In genomic region chr6:28208180-28208659, GRCh38 we compare ENCODE assay signal across 9 cellular contexts. TPM values are rescaled to one million over a fixed set of nuclear protein-coding genes. Genes with fewer than 3 reads are reported as not detected.
DNase-seq lines count a peak whose midpoint lies in the region; ATAC-seq, FAIRE-seq and TF ChIP-seq lines count a peak whose summit lies in the region.
"Had no signal": no experiment of that assay in that cellular context is flagged by ENCODE, and none has a peak within 500 bp of the region (broad histone marks: within the 10 kb centered on the region; RNA-seq: fewer than 3 reads in every experiment).

No MANE protein-coding gene starts in this region.

- peaks cover 29% of the 10 kb centered on the region for H3K36me3 Mint-ChIP-seq in natural killer cell treated with Interleukin-12 subunit alpha and Interleukin-12 subunit beta and Interleukin-15 and Interleukin-18, amount 100 ng/mL, for 72 hours
- no peaks in the 10 kb centered on the region for H3K36me3 Mint-ChIP-seq in natural killer cell

- SMC1A ChIA-PET in GM12878 (lab: Charles Lee; ENCODE audit: uncharacterized antibody, unreplicated experiment): interaction anchor here (1.0 kb wide), 1 partner anchor 12 kb away, joined by 3 read pairs; no protein-coding TSS in a partner anchor

- H3K27me3 ChIP-seq in GM12878 (replicated peaks in 1 of 2; ENCODE audit: control insufficient read depth in 2 of 2, insufficient read depth in 2 of 2, low read length in 1 of 2): peaks cover 0 to 11% of the 10 kb centered on the region in 2 experiments
- peaks cover 30 to 65% of the 10 kb centered on the region in 2 experiments for H3K27me3 ChIP-seq in mesenchymal stem cell (ENCODE audit: control insufficient read depth in 1 of 2, insufficient read depth in 1 of 2, low read length in 2 of 2)
- peaks cover 23% of the 10 kb centered on the region for H3K27me3 ChIP-seq in ascending aorta

- H2AK5ac ChIP-seq in mesenchymal stem cell (ENCODE audit: low read length, severe bottlenecking): no peak overlapping the region

- no peak overlapping the region for H2BK15ac ChIP-seq in mesenchymal stem cell (ENCODE audit: low read depth, poor library complexity, severe bottlenecking)

- in situ Hi-C loops in GM12878 (cut with MboI): no loop called here

- H3K27ac Mint-ChIP-seq in natural killer cell treated with Interleukin-12 subunit alpha and Interleukin-12 subunit beta and Interleukin-15 and Interleukin-18, amount 100 ng/mL, for 72 hours: no peak overlapping the region
- no peak overlapping the region for H3K27ac Mint-ChIP-seq in natural killer cell

- no peak for TF ChIP-seq POLR2A in GM12878 (IDR thresholded peaks at IDR 0.05; ENCODE audit: low read depth, low read length)

- no peaks in the 10 kb centered on the region for H4K20me1 ChIP-seq in GM12878 (ENCODE audit: control insufficient read depth, insufficient read depth)

- peak overlapping the region; percentile 82 for H3K4me3 Mint-ChIP-seq in natural killer cell treated with Interleukin-12 subunit alpha and Interleukin-12 subunit beta and Interleukin-15 and Interleukin-18, amount 100 ng/mL, for 72 hours
- H3K4me3 Mint-ChIP-seq in natural killer cell: no peak overlapping the region

- H3K9me3 Mint-ChIP-seq in natural killer cell treated with Interleukin-12 subunit alpha and Interleukin-12 subunit beta and Interleukin-15 and Interleukin-18, amount 100 ng/mL, for 72 hours: no peaks in the 10 kb centered on the region
- peaks cover 0 to 6% of the 10 kb centered on the region in 2 donors for H3K9me3 Mint-ChIP-seq in natural killer cell

- no peaks in the 10 kb centered on the region for H3K79me2 ChIP-seq in GM12878 (ENCODE audit: control insufficient read depth, insufficient read depth, low read length)

- H3K18ac ChIP-seq in mesenchymal stem cell (ENCODE audit: low read depth in 1 of 2, low read length in 2 of 2): no peak overlapping the region

- ATAC-seq in natural killer cell treated with Interleukin-12 subunit alpha and Interleukin-12 subunit beta and Interleukin-15 and Interleukin-18, amount 100 ng/mL, for 72 hours: no peak
- ATAC-seq in natural killer cell: no peak
- no peak for ATAC-seq in GM12878

- H3K4me1 Mint-ChIP-seq in natural killer cell treated with Interleukin-12 subunit alpha and Interleukin-12 subunit beta and Interleukin-15 and Interleukin-18, amount 100 ng/mL, for 72 hours (ENCODE audit: low read depth in 2 of 2): peaks cover 25 to 34% of the 10 kb centered on the region in 2 donors
- peaks cover 23 to 28% of the 10 kb centered on the region in 2 donors for H3K4me1 Mint-ChIP-seq in natural killer cell

- no peak overlapping the region for H4K91ac ChIP-seq in mesenchymal stem cell (ENCODE audit: low read length)

- TF ChIP-seq CTCF in natural killer cell (IDR thresholded peaks at IDR 0.05) (no peak), GM12878 (IDR thresholded peaks at IDR 0.05 in 2 of 3, conservative IDR thresholded peaks at IDR 0.05 in 1 of 3; ENCODE audit: control insufficient read depth in 2 of 3, extremely low read depth in 1 of 3, insufficient read depth in 1 of 3, low read depth in 3 of 3, low read length in 3 of 3) (no peak), ascending aorta (IDR thresholded peaks at IDR 0.05) (no peak)

- no peaks in the 10 kb centered on the region for H3K79me1 ChIP-seq in mesenchymal stem cell (replicated peaks; ENCODE audit: low read length, poor library complexity, severe bottlenecking)

- H3K36me3 ChIP-seq in GM12878 (ENCODE audit: control insufficient read depth in 2 of 2, insufficient read depth in 2 of 2, low read length in 1 of 2): no peaks in the 10 kb centered on the region
- H3K36me3 ChIP-seq in mesenchymal stem cell (ENCODE audit: control insufficient read depth in 1 of 2, insufficient read depth in 2 of 2, low read depth in 1 of 2, low read length in 2 of 2): no peaks in the 10 kb centered on the region
- H3K36me3 ChIP-seq in ascending aorta: no peaks in the 10 kb centered on the region

- POLR2A ChIA-PET in GM12878 (lab: Charles Lee): interaction anchor here (0.6 kb wide), 1 partner anchor 196 kb away, joined by 3 read pairs; no protein-coding TSS in a partner anchor

- CTCF ChIA-PET in GM12878 (lab: Yijun Ruan, JAX): interaction anchor here (1.5 kb wide), 1 partner anchor 29 kb away, joined by 3 read pairs; no protein-coding TSS in a partner anchor

- intact Hi-C loops in natural killer cell (cut with micrococcal nuclease): no loop called here
- intact Hi-C loops in GM12878 (cut with micrococcal nuclease; ENCODE audit: unreplicated experiment): no loop called here
- intact Hi-C loops in ascending aorta (cut with DNase I): no loop called here

- H3K4me2 ChIP-seq in GM12878 (ENCODE audit: control insufficient read depth, insufficient read depth): peak overlapping the region; percentile 90
- peak overlapping the region; percentile 92 for H3K4me2 ChIP-seq in mesenchymal stem cell (ENCODE audit: low read length, poor library complexity, severe bottlenecking)

- H3K9ac ChIP-seq in GM12878 (ENCODE audit: control insufficient read depth, insufficient read depth, low read length) (peak overlapping the region; percentile 18; the same call in 1 of the 2 replicates), mesenchymal stem cell (ENCODE audit: low read length) (peak overlapping the region; percentile 66)

- H2AFZ ChIP-seq in GM12878 (ENCODE audit: control insufficient read depth, low read depth, low read length): peak overlapping the region; percentile 81
- no peak overlapping the region for H2AFZ ChIP-seq in mesenchymal stem cell (ENCODE audit: low read depth, low read length)

- H3K4me3 ChIP-seq in GM12878 (peak overlapping the region; percentile 59), mesenchymal stem cell (ENCODE audit: insufficient read depth in 1 of 2, low read depth in 1 of 2, low read length in 2 of 2) (peak overlapping the region in 1 of 2 experiments; percentile 82), ascending aorta (peak overlapping the region in 1 of 2 donors; percentile 52)

- no peak overlapping the region for H2BK5ac ChIP-seq in mesenchymal stem cell (ENCODE audit: low read depth, low read length, poor library complexity, severe bottlenecking)

- H3K27ac ChIP-seq in GM12878 (ENCODE audit: control insufficient read depth, insufficient read depth) (no peak overlapping the region), mesenchymal stem cell (ENCODE audit: low read length, poor library complexity, severe bottlenecking) (no peak overlapping the region), ascending aorta (no peak overlapping the region)

- FAIRE-seq in GM12878 (lab: Jason Lieb, UNC): no peak

- H3K9me3 ChIP-seq in GM12878 (replicated peaks; ENCODE audit: control insufficient read depth, insufficient read depth, low read length): peaks cover 4% of the 10 kb centered on the region; the same call in 2 of the 3 replicates
- H3K9me3 ChIP-seq in mesenchymal stem cell (ENCODE audit: control insufficient read depth, low read length): peaks cover 13% of the 10 kb centered on the region
- peaks cover 0 to 9% of the 10 kb centered on the region in 2 donors for H3K9me3 ChIP-seq in ascending aorta

- H3K27me3 Mint-ChIP-seq in natural killer cell treated with Interleukin-12 subunit alpha and Interleukin-12 subunit beta and Interleukin-15 and Interleukin-18, amount 100 ng/mL, for 72 hours: peaks cover 51 to 83% of the 10 kb centered on the region in 2 donors
- peaks cover 69 to 86% of the 10 kb centered on the region in 2 donors for H3K27me3 Mint-ChIP-seq in natural killer cell (ENCODE audit: low read depth in 2 of 2)

- TF ChIP-seq EP300 in GM12878 (IDR thresholded peaks at IDR 0.05; ENCODE audit: borderline replicate concordance in 1 of 2, control insufficient read depth in 1 of 2, low read depth in 2 of 2, low read length in 2 of 2): no peak

- TF ChIP-seq RAD21 in GM12878 (IDR thresholded peaks at IDR 0.05; ENCODE audit: insufficient read depth, low read depth, low read length): no peak

- H3K4me1 ChIP-seq in GM12878 (ENCODE audit: control insufficient read depth, insufficient read depth, low read length): peaks cover 16% of the 10 kb centered on the region
- H3K4me1 ChIP-seq in mesenchymal stem cell (ENCODE audit: control insufficient read depth, insufficient read depth, low read depth, low read length): peaks cover 6% of the 10 kb centered on the region
- peaks cover 0 to 2% of the 10 kb centered on the region in 2 donors for H3K4me1 ChIP-seq in ascending aorta

- H3K4ac ChIP-seq in mesenchymal stem cell (ENCODE audit: low read depth in 1 of 2, low read length in 2 of 2): no peak overlapping the region

- no peak for DNase-seq in natural killer cell treated with Interleukin-12 subunit alpha and Interleukin-12 subunit beta and Interleukin-15 and Interleukin-18, amount 100 ng/mL, for 72 hours (ENCODE audit: low spot score)
- DNase-seq in natural killer cell (no peak), GM12878 (ENCODE audit: low read depth, low spot score) (no peak), mesenchymal stem cell (peak; percentile 22), activated gamma-delta T cell (lab: John Stamatoyannopoulos, UW) (no peak), ascending aorta (ENCODE audit: low spot score in 2 of 2) (no peak), midbrain (lab: John Stamatoyannopoulos, UW) (no peak), DMS 273 (lab: John Stamatoyannopoulos, UW; ENCODE audit: unreplicated experiment) (no peak)
- DNase-seq: Kasumi-1 had no signal

- no peak overlapping the region for H3K14ac ChIP-seq in mesenchymal stem cell (ENCODE audit: low read length in 2 of 2)

- RAD21 ChIA-PET in GM12878 (lab: Charles Lee; ENCODE audit: unreplicated experiment): no interaction called here

- no peak overlapping the region for H4K8ac ChIP-seq in mesenchymal stem cell (ENCODE audit: low read length)

- 56% methylated on average over 20 of the region's 20 CpGs for WGBS in GM12878 (ENCODE audit: insufficient coverage, insufficient replicate concordance, low lambda C conversion rate, missing lambda C conversion rate)
- WGBS in mesenchymal stem cell: 3% methylated on average over 10 of the region's 20 CpGs

- H2BK120ac ChIP-seq in mesenchymal stem cell (ENCODE audit: low read depth, low read length): no peak overlapping the region

- no peak overlapping the region for H2BK12ac ChIP-seq in mesenchymal stem cell (ENCODE audit: low read length in 2 of 2)

- no TSS peak for BruUV-seq in GM12878 (replicated peaks; lab: Mats Ljungman, UMichigan)

- H3K23ac ChIP-seq in mesenchymal stem cell (ENCODE audit: low read length in 2 of 2): no peak overlapping the region

RNA-seq across cellular contexts. Expression of gene ZSCAN9, which starts 16.9 kb away (rescaled TPM):
- total RNA-seq in natural killer cell treated with Interleukin-12 subunit alpha and Interleukin-12 subunit beta and Interleukin-15 and Interleukin-18, amount 100 ng/mL, for 72 hours: 10 to 100 TPM; 12.6 to 13.1 TPM
- total RNA-seq in natural killer cell (10 to 100 TPM; 17.7 to 20.0 (median 18.7) TPM), GM12878 (2014; rRNA removed) (17.8 and 20.9 TPM in 2 replicates), GM12878 (2014; rRNA removed; fragmentation: Illumina TruSeq; extraction: Trizol) (22.6 and 23.4 TPM in 2 replicates), GM12878 (2021) (16.6 and 17.0 TPM in 2 replicates), ascending aorta (3.7 TPM)
- 57.9 and 64.7 TPM in 2 replicates for total RNA-seq in GM12878 (2013; cell fraction: nucleolus; rRNA removed)
- polyA plus RNA-seq in GM12878 (2011; ENCODE audit: low read depth): 8.5 TPM
- polyA plus RNA-seq in GM12878 (2011; rRNA removed) (28.7 and 29.2 TPM in 2 replicates), GM12878 (2014; fragmentation: Illumina TruSeq; extraction: Trizol) (22.8 and 25.3 TPM in 2 replicates), GM12878 (2014; fragmentation: Nextera tagmentation; extraction: Ambion mirVana) (10 to 100 TPM; 10.2 to 12.4 TPM), GM12878 (2014; rRNA removed) (16.9 and 22.5 TPM in 2 replicates), GM12878 (2016; fragmentation: Nextera tagmentation; extraction: Ambion mirVana) (10 to 100 TPM in 1 of 2 experiments, 1 to 10 TPM in 1; 8.1 to 10.4 TPM)
- polyA plus RNA-seq in GM12878 (2011; cell fraction: cytosol; rRNA removed): 16.7 and 18.9 TPM in 2 replicates
- polyA plus RNA-seq in GM12878 (2011; cell fraction: nucleus; rRNA removed): 26.2 and 30.2 TPM in 2 replicates
- polyA plus RNA-seq in GM12878 (2012): 7.0 and 9.1 TPM in 2 replicates
- polyA minus RNA-seq in GM12878 (2011; rRNA and poly(A)+ RNA removed): 28.9 and 32.7 TPM in 2 replicates
- polyA minus RNA-seq in GM12878 (2011; cell fraction: cytosol; rRNA and poly(A)+ RNA removed): 3.6 and 3.9 TPM in 2 replicates
- polyA minus RNA-seq in GM12878 (2011; cell fraction: nucleus; rRNA and poly(A)+ RNA removed): 27.8 and 40.8 TPM in 2 replicates
- polyA plus RNA-seq in mesenchymal stem cell (2013, experiment 1 of 2): 6.4 TPM
- polyA plus RNA-seq in mesenchymal stem cell (2013, experiment 2 of 2): 6.5 TPM

RNA-seq across cellular contexts. Expression of gene ZKSCAN4, which starts 43.8 kb away (rescaled TPM):
- total RNA-seq in natural killer cell treated with Interleukin-12 subunit alpha and Interleukin-12 subunit beta and Interleukin-15 and Interleukin-18, amount 100 ng/mL, for 72 hours: 1 to 10 TPM; 3.3 to 4.7 TPM
- total RNA-seq in natural killer cell (1 to 10 TPM; 1.6 to 4.2 (median 2.9) TPM), GM12878 (2014; rRNA removed) (4.4 and 5.8 TPM in 2 replicates), GM12878 (2014; rRNA removed; fragmentation: Illumina TruSeq; extraction: Trizol) (5.8 and 6.1 TPM in 2 replicates), GM12878 (2021) (5.8 and 6.4 TPM in 2 replicates), ascending aorta (3.1 TPM)
- 7.5 and 8.4 TPM in 2 replicates for total RNA-seq in GM12878 (2013; cell fraction: nucleolus; rRNA removed)
- 2.7 TPM for polyA plus RNA-seq in GM12878 (2011; ENCODE audit: low read depth)
- polyA plus RNA-seq in GM12878 (2011; rRNA removed) (5.5 and 7.0 TPM in 2 replicates), GM12878 (2014; fragmentation: Illumina TruSeq; extraction: Trizol) (6.5 and 7.4 TPM in 2 replicates), GM12878 (2014; fragmentation: Nextera tagmentation; extraction: Ambion mirVana) (1 to 10 TPM; 3.0 to 3.3 TPM), GM12878 (2014; rRNA removed) (4.3 and 4.8 TPM in 2 replicates), GM12878 (2016; fragmentation: Nextera tagmentation; extraction: Ambion mirVana) (1 to 10 TPM; 4.9 to 5.1 TPM)
- polyA plus RNA-seq in GM12878 (2011; cell fraction: cytosol; rRNA removed): 3.2 and 3.9 TPM in 2 replicates
- polyA plus RNA-seq in GM12878 (2011; cell fraction: nucleus; rRNA removed): 4.3 and 4.9 TPM in 2 replicates
- polyA plus RNA-seq in GM12878 (2012): 3.3 and 5.0 TPM in 2 replicates
- 6.5 and 7.1 TPM in 2 replicates for polyA minus RNA-seq in GM12878 (2011; rRNA and poly(A)+ RNA removed)
- 2.7 and 3.2 TPM in 2 replicates for polyA minus RNA-seq in GM12878 (2011; cell fraction: cytosol; rRNA and poly(A)+ RNA removed)
- polyA minus RNA-seq in GM12878 (2011; cell fraction: nucleus; rRNA and poly(A)+ RNA removed): 3.7 and 4.2 TPM in 2 replicates
- polyA plus RNA-seq in mesenchymal stem cell (2013, experiment 1 of 2): 3.2 TPM
- polyA plus RNA-seq in mesenchymal stem cell (2013, experiment 2 of 2): 3.0 TPM

RNA-seq across cellular contexts. Expression of gene NKAPL, which starts 50.9 kb away (rescaled TPM):
- total RNA-seq in natural killer cell treated with Interleukin-12 subunit alpha and Interleukin-12 subunit beta and Interleukin-15 and Interleukin-18, amount 100 ng/mL, for 72 hours: under 1 TPM in 1 of 2 donors, not detected in 1; 0.45 TPM
- total RNA-seq in natural killer cell: under 1 TPM in 2 of 3 donors, not detected in 1; 0.31 to 0.36 TPM
- total RNA-seq in GM12878 (2013; cell fraction: nucleolus; rRNA removed): 0.29 TPM in 1 of 2 replicates, not detected in the other
- total RNA-seq in GM12878 (2014; rRNA removed): 0.16 and 0.17 TPM in 2 replicates
- total RNA-seq in GM12878 (2014; rRNA removed; fragmentation: Illumina TruSeq; extraction: Trizol): 0.27 and 0.32 TPM in 2 replicates
- total RNA-seq in GM12878 (2021): 0.11 and 0.18 TPM in 2 replicates
- polyA plus RNA-seq in GM12878 (2011; ENCODE audit: low read depth): not detected
- polyA plus RNA-seq in GM12878 (2011; rRNA removed): not detected in 2 replicates
- polyA plus RNA-seq in GM12878 (2011; cell fraction: cytosol; rRNA removed): not detected in 2 replicates
- 0.07 TPM in 1 of 2 replicates, not detected in the other for polyA plus RNA-seq in GM12878 (2011; cell fraction: nucleus; rRNA removed)
- polyA plus RNA-seq in GM12878 (2012): 0.09 and 0.21 TPM in 2 replicates
- 0.15 and 0.29 TPM in 2 replicates for polyA plus RNA-seq in GM12878 (2014; fragmentation: Illumina TruSeq; extraction: Trizol)
- polyA plus RNA-seq in GM12878 (2014; fragmentation: Nextera tagmentation; extraction: Ambion mirVana): under 1 TPM; 0.10 to 0.22 TPM
- 0.27 and 0.31 TPM in 2 replicates for polyA plus RNA-seq in GM12878 (2014; rRNA removed)
- under 1 TPM; 0.19 to 0.48 TPM for polyA plus RNA-seq in GM12878 (2016; fragmentation: Nextera tagmentation; extraction: Ambion mirVana)
- polyA minus RNA-seq in GM12878 (2011; rRNA and poly(A)+ RNA removed): not detected in 2 replicates
- not detected in 2 replicates for polyA minus RNA-seq in GM12878 (2011; cell fraction: cytosol; rRNA and poly(A)+ RNA removed)
- polyA minus RNA-seq in GM12878 (2011; cell fraction: nucleus; rRNA and poly(A)+ RNA removed): not detected in 2 replicates
- not detected for polyA plus RNA-seq in mesenchymal stem cell (2013, experiment 1 of 2)
- polyA plus RNA-seq in mesenchymal stem cell (2013, experiment 2 of 2): not detected
- not detected for total RNA-seq in ascending aorta

RNA-seq across cellular contexts. Expression of gene ZSCAN26, which starts 58.7 kb away (rescaled TPM):
- total RNA-seq in natural killer cell treated with Interleukin-12 subunit alpha and Interleukin-12 subunit beta and Interleukin-15 and Interleukin-18, amount 100 ng/mL, for 72 hours: 1 to 10 TPM; 6.7 to 8.3 TPM
- total RNA-seq in natural killer cell (10 to 100 TPM; 13.7 to 24.4 (median 15.4) TPM), GM12878 (2014; rRNA removed) (4.5 and 8.7 TPM in 2 replicates), GM12878 (2014; rRNA removed; fragmentation: Illumina TruSeq; extraction: Trizol) (7.4 and 7.6 TPM in 2 replicates), GM12878 (2021) (5.4 and 7.4 TPM in 2 replicates), ascending aorta (2.6 TPM)
- total RNA-seq in GM12878 (2013; cell fraction: nucleolus; rRNA removed): 36.7 and 38.1 TPM in 2 replicates
- polyA plus RNA-seq in GM12878 (2011; ENCODE audit: low read depth): 6.4 TPM
- polyA plus RNA-seq in GM12878 (2011; rRNA removed) (13.3 and 14.1 TPM in 2 replicates), GM12878 (2014; fragmentation: Illumina TruSeq; extraction: Trizol) (8.9 and 14.6 TPM in 2 replicates), GM12878 (2014; fragmentation: Nextera tagmentation; extraction: Ambion mirVana) (1 to 10 TPM; 4.6 to 5.4 TPM), GM12878 (2014; rRNA removed) (5.6 and 6.9 TPM in 2 replicates), GM12878 (2016; fragmentation: Nextera tagmentation; extraction: Ambion mirVana) (1 to 10 TPM; 5.9 to 6.0 TPM)
- polyA plus RNA-seq in GM12878 (2011; cell fraction: cytosol; rRNA removed): 6.2 and 8.1 TPM in 2 replicates
- 19.6 and 26.9 TPM in 2 replicates for polyA plus RNA-seq in GM12878 (2011; cell fraction: nucleus; rRNA removed)
- polyA plus RNA-seq in GM12878 (2012): 6.0 and 7.3 TPM in 2 replicates
- 16.2 and 18.3 TPM in 2 replicates for polyA minus RNA-seq in GM12878 (2011; rRNA and poly(A)+ RNA removed)
- 1.7 and 2.7 TPM in 2 replicates for polyA minus RNA-seq in GM12878 (2011; cell fraction: cytosol; rRNA and poly(A)+ RNA removed)
- polyA minus RNA-seq in GM12878 (2011; cell fraction: nucleus; rRNA and poly(A)+ RNA removed): 7.9 and 10.4 TPM in 2 replicates
- polyA plus RNA-seq in mesenchymal stem cell (2013, experiment 1 of 2): 6.9 TPM
- polyA plus RNA-seq in mesenchymal stem cell (2013, experiment 2 of 2): 6.6 TPM
